Comparison of ENCODE assay signal across 11 cellular contexts in the genomic region with DNA sequence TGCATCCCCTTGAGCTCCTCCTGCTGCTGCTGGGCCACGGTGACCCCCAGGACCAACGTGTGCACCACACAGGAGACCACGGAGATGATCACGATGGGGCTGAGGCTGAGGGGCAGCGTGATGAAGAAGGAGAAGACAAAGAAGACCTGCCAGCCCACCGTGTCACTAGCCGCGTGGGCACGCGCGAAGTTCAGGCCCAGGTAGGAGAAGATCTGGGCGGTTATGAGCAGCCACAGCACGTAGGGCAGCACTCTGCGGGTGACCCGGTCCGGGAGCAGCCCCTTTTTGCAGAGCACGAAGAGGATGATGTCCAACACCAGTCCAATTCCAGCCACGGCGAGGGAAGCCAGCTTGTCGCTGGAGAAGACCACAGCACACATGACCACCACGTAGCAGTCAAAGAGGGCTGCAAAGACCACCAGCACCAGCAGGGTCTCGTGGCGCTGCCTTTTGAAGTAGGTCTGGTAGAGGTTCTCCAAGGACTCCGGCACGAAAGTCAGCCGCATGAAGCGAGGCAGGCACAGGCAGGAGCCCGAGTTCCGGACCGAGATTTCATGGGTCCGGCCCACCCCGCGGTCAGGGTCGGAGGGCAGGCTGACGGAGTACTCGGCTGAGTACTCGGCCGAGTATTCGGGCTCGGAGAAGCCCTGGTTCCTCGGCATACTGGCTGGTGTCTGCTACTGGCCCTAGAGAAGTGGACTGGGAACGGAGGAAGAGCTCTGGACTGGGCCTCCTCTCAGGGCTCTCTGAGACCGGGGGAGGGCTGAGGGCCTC. TPM values are rescaled to one million over a fixed set of nuclear protein-coding genes. Genes with fewer than 3 reads are reported as not detected.
A peak's percentile ranks its signal among the peaks of the same experiment; 100 is the strongest.
DNase-seq lines count a peak whose midpoint lies in the region; ATAC-seq, FAIRE-seq and TF ChIP-seq lines count a peak whose summit lies in the region.
"Had no signal": no experiment of that assay in that cellular context is flagged by ENCODE, and none has a peak within 500 bp of the region (broad histone marks: within the 10 kb centered on the region; RNA-seq: fewer than 3 reads in every experiment).

No MANE protein-coding gene starts in this region.

- TF ChIP-seq POLR2A in GM12878 (IDR thresholded peaks at IDR 0.05; ENCODE audit: low read depth, low read length) (no peak), uterus (IDR thresholded peaks at IDR 0.05) (no peak)

- no peak overlapping the region for H3K4ac ChIP-seq in mesendoderm (ENCODE audit: low read depth, low read length)

- H4K5ac ChIP-seq in mesendoderm (ENCODE audit: low read length) = no peak overlapping the region

- no peak for TF ChIP-seq RAD21 in GM12878 (IDR thresholded peaks at IDR 0.05; ENCODE audit: insufficient read depth, low read depth, low read length)

- no peaks in the 10 kb centered on the region for H3K9me3 ChIP-seq in left ventricle myocardium inferior (replicated peaks)
- H3K9me3 ChIP-seq in GM12878 (replicated peaks; ENCODE audit: control insufficient read depth, insufficient read depth, low read length) = no peaks in the 10 kb centered on the region
- no peaks in the 10 kb centered on the region for H3K9me3 ChIP-seq in uterus

- TF ChIP-seq EP300 in GM12878 (IDR thresholded peaks at IDR 0.05; ENCODE audit: borderline replicate concordance in 1 of 2, control insufficient read depth in 1 of 2, low read depth in 2 of 2, low read length in 2 of 2) = no peak

- H4K20me1 ChIP-seq in GM12878 (ENCODE audit: control insufficient read depth, insufficient read depth) = peaks cover 7% of the 10 kb centered on the region; the same call in 1 of the 2 replicates

- H3K56ac ChIP-seq in mesendoderm (ENCODE audit: low read length) = peak overlapping the region; percentile 92

- intact Hi-C loops in left ventricle myocardium inferior (cut with micrococcal nuclease) (no loop called here), Right ventricle myocardium superior (cut with DNase I) (no loop called here), GM12878 (cut with micrococcal nuclease; ENCODE audit: unreplicated experiment) (no loop called here), uterus (cut with DNase I; ENCODE audit: low total_unique reads) (no loop called here)

- no peak for FAIRE-seq in GM12878 (lab: Jason Lieb, UNC)
- FAIRE-seq: G401.6, islet of Langerhans, TTC549 had no signal

- H2AK5ac ChIP-seq in mesendoderm (ENCODE audit: low read length) = no peak overlapping the region

- TF ChIP-seq CTCF in left ventricle myocardium inferior (IDR thresholded peaks at IDR 0.05; ENCODE audit: borderline replicate concordance) = no peak
- no peak for TF ChIP-seq CTCF in GM12878 (IDR thresholded peaks at IDR 0.05 in 2 of 3, conservative IDR thresholded peaks at IDR 0.05 in 1 of 3; ENCODE audit: control insufficient read depth in 2 of 3, extremely low read depth in 1 of 3, insufficient read depth in 1 of 3, low read depth in 3 of 3, low read length in 3 of 3)
- TF ChIP-seq CTCF in uterus (IDR thresholded peaks at IDR 0.05) = no peak

- H2BK15ac ChIP-seq in mesendoderm (replicated peaks; ENCODE audit: low read depth) = no peak overlapping the region

- DNase-seq in left ventricle myocardium inferior (no peak), Right ventricle myocardium superior (no peak), GM12878 (ENCODE audit: low read depth, low spot score) (no peak), mesendoderm (no peak), uterus (no peak), RPMI8226 (no peak)

- no TSS peak for BruUV-seq in GM12878 (replicated peaks; lab: Mats Ljungman, UMichigan)

- peak overlapping the region; percentile 93 for H3K4me2 ChIP-seq in GM12878 (ENCODE audit: control insufficient read depth, insufficient read depth)
- H3K4me2 ChIP-seq in mesendoderm (ENCODE audit: low read length) = peak overlapping the region; percentile 70

- H2BK5ac ChIP-seq in mesendoderm (ENCODE audit: low read length) = no peak overlapping the region

- POLR2A ChIA-PET in GM12878 (lab: Charles Lee) = no interaction called here

- peak overlapping the region; percentile 45 for H3K23ac ChIP-seq in mesendoderm (ENCODE audit: low read length)

- H3K27me3 ChIP-seq in left ventricle myocardium inferior (ENCODE audit: low read depth) = peaks cover 25% of the 10 kb centered on the region
- H3K27me3 ChIP-seq in GM12878 (replicated peaks in 1 of 2; ENCODE audit: control insufficient read depth in 2 of 2, insufficient read depth in 2 of 2, low read length in 1 of 2) = no peaks in the 10 kb centered on the region
- H3K27me3 ChIP-seq in mesendoderm (ENCODE audit: insufficient read depth, low read length, poor library complexity) = no peaks in the 10 kb centered on the region
- no peaks in the 10 kb centered on the region for H3K27me3 ChIP-seq in uterus

- no peak overlapping the region for H2BK120ac ChIP-seq in mesendoderm (ENCODE audit: low read depth, low read length)

- RAD21 ChIA-PET in GM12878 (lab: Charles Lee; ENCODE audit: unreplicated experiment) = interaction anchor here (2.0 kb wide), 1 partner anchor 13 kb away, joined by 6 read pairs; no protein-coding TSS in a partner anchor

- H3K4me1 ChIP-seq in left ventricle myocardium inferior = peaks cover 39% of the 10 kb centered on the region
- H3K4me1 ChIP-seq in GM12878 (ENCODE audit: control insufficient read depth, insufficient read depth, low read length) = peaks cover 28% of the 10 kb centered on the region
- no peaks in the 10 kb centered on the region for H3K4me1 ChIP-seq in mesendoderm (ENCODE audit: control insufficient read depth, low read depth, low read length)
- H3K4me1 ChIP-seq in uterus = peaks cover 0 to 10% of the 10 kb centered on the region in 2 donors

- no peak for ATAC-seq in Right ventricle myocardium superior (ENCODE audit: poor library complexity)
- ATAC-seq in GM12878 = no peak
- ATAC-seq in HG02973 (IDR thresholded peaks at IDR 0.05; ENCODE audit: unreplicated experiment) = no peak
- ATAC-seq in HG03045 (IDR thresholded peaks at IDR 0.05; ENCODE audit: unreplicated experiment) = no peak

- H3K36me3 ChIP-seq in left ventricle myocardium inferior = no peaks in the 10 kb centered on the region
- peaks cover 0 to 4% of the 10 kb centered on the region in 2 experiments; a peak in 3 of 4 replicates for H3K36me3 ChIP-seq in GM12878 (ENCODE audit: control insufficient read depth in 2 of 2, insufficient read depth in 2 of 2, low read length in 1 of 2)
- no peaks in the 10 kb centered on the region for H3K36me3 ChIP-seq in mesendoderm (ENCODE audit: control insufficient read depth, insufficient read depth, low read length)
- no peaks in the 10 kb centered on the region for H3K36me3 ChIP-seq in uterus

- H4K8ac ChIP-seq in mesendoderm (ENCODE audit: low read depth, low read length) = no peak overlapping the region

- H3K79me2 ChIP-seq in GM12878 (ENCODE audit: control insufficient read depth, insufficient read depth, low read length) = peaks cover 46% of the 10 kb centered on the region
- H3K79me2 ChIP-seq in mesendoderm (ENCODE audit: control insufficient read depth, insufficient read depth, low read length) = peaks cover 5% of the 10 kb centered on the region

- in situ Hi-C loops in GM12878 (cut with MboI) = no loop called here

- H3K4me3 ChIP-seq in left ventricle myocardium inferior (peak overlapping the region; percentile 76), GM12878 (peak overlapping the region; percentile 92), mesendoderm (ENCODE audit: low read length) (no peak overlapping the region), uterus (peak overlapping the region; percentile 65 to 86)

- H2AFZ ChIP-seq in GM12878 (ENCODE audit: control insufficient read depth, low read depth, low read length) = no peak overlapping the region

- CTCF ChIA-PET in GM12878 (lab: Yijun Ruan, JAX) = interaction anchor here (1.1 to 1.3 kb wide), 2 partner anchors 496 to 508 kb away, joined by 3 read pairs; no protein-coding TSS in a partner anchor

- H3K9ac ChIP-seq in GM12878 (ENCODE audit: control insufficient read depth, insufficient read depth, low read length) = peak overlapping the region; percentile 80
- H3K9ac ChIP-seq in mesendoderm (ENCODE audit: low read length) = peak overlapping the region; percentile 79

- peaks cover 5% of the 10 kb centered on the region for H3K79me1 ChIP-seq in mesendoderm (ENCODE audit: low read length)

- WGBS in GM12878 (ENCODE audit: insufficient coverage, insufficient replicate concordance, low lambda C conversion rate, missing lambda C conversion rate) = 89% methylated on average over 43 of the region's 43 CpGs
- no CpG with 5 or more reads among the region's 43 CpGs for WGBS in mesendoderm (ENCODE audit: extremely low coverage, insufficient coverage, low lambda C conversion rate)

- H3K18ac ChIP-seq in mesendoderm (ENCODE audit: low read length) = no peak overlapping the region

- SMC1A ChIA-PET in GM12878 (lab: Charles Lee; ENCODE audit: uncharacterized antibody, unreplicated experiment) = no interaction called here

- H3K27ac ChIP-seq in left ventricle myocardium inferior (replicated peaks) (peak overlapping the region; percentile 73), GM12878 (ENCODE audit: control insufficient read depth, insufficient read depth) (peak overlapping the region; percentile 29; the same call in 1 of the 2 replicates), mesendoderm (ENCODE audit: low read depth, low read length) (no peak overlapping the region), uterus (peak overlapping the region; percentile 73 to 80)

RNA-seq across cellular contexts. Expression of a gene that starts 1.5 kb away (rescaled TPM):
- total RNA-seq in left ventricle myocardium inferior (12.8 TPM), Right ventricle myocardium superior (19.8 TPM), GM12878 (2014; rRNA removed) (58.9 and 75.6 TPM in 2 replicates), GM12878 (2014; rRNA removed; fragmentation: Illumina TruSeq; extraction: Trizol) (44.9 and 47.5 TPM in 2 replicates), GM12878 (2021) (88.2 and 102 TPM in 2 replicates), uterus (100 to 1,000 TPM in 1 of 4 donors, 10 to 100 TPM in 3; 37.9 to 104 (median 51.7) TPM)
- 60.6 and 79.4 TPM in 2 replicates for total RNA-seq in GM12878 (2013; cell fraction: nucleolus; rRNA removed)
- polyA plus RNA-seq in GM12878 (2011; ENCODE audit: low read depth) = 37.7 TPM
- polyA plus RNA-seq in GM12878 (2011; rRNA removed) (31.0 and 53.2 TPM in 2 replicates), GM12878 (2014; fragmentation: Illumina TruSeq; extraction: Trizol) (44.4 and 72.7 TPM in 2 replicates), GM12878 (2014; fragmentation: Nextera tagmentation; extraction: Ambion mirVana) (1 to 10 TPM; 2.8 to 8.6 TPM), GM12878 (2014; rRNA removed) (90.5 and 107 TPM in 2 replicates), GM12878 (2016; fragmentation: Nextera tagmentation; extraction: Ambion mirVana) (10 to 100 TPM; 13.2 to 17.2 TPM)
- 63.0 and 77.4 TPM in 2 replicates for polyA plus RNA-seq in GM12878 (2011; cell fraction: cytosol; rRNA removed)
- polyA plus RNA-seq in GM12878 (2011; cell fraction: nucleus; rRNA removed) = 194 and 225 TPM in 2 replicates
- polyA plus RNA-seq in GM12878 (2012) = 70.8 and 89.9 TPM in 2 replicates
- polyA minus RNA-seq in GM12878 (2011; rRNA and poly(A)+ RNA removed) = 97.7 and 107 TPM in 2 replicates
- 27.8 and 33.1 TPM in 2 replicates for polyA minus RNA-seq in GM12878 (2011; cell fraction: cytosol; rRNA and poly(A)+ RNA removed)
- polyA minus RNA-seq in GM12878 (2011; cell fraction: nucleus; rRNA and poly(A)+ RNA removed) = 30.9 and 55.5 TPM in 2 replicates
- polyA plus RNA-seq in mesendoderm (2013, experiment 1 of 2) = 17.0 TPM
- 18.1 TPM for polyA plus RNA-seq in mesendoderm (2013, experiment 2 of 2)

RNA-seq across cellular contexts. Expression of a gene that starts 53.2 kb away (rescaled TPM):
- total RNA-seq in left ventricle myocardium inferior = 10.1 TPM
- 8.5 TPM for total RNA-seq in Right ventricle myocardium superior
- total RNA-seq in GM12878 (2013; cell fraction: nucleolus; rRNA removed) = 26.2 and 31.4 TPM in 2 replicates
- 3.7 and 4.9 TPM in 2 replicates for total RNA-seq in GM12878 (2014; rRNA removed)
- 4.5 and 4.8 TPM in 2 replicates for total RNA-seq in GM12878 (2014; rRNA removed; fragmentation: Illumina TruSeq; extraction: Trizol)
- total RNA-seq in GM12878 (2021) = 2.8 and 3.6 TPM in 2 replicates
- polyA plus RNA-seq in GM12878 (2011; ENCODE audit: low read depth) = 2.1 TPM
- polyA plus RNA-seq in GM12878 (2011; rRNA removed) = 6.7 and 9.3 TPM in 2 replicates
- polyA plus RNA-seq in GM12878 (2011; cell fraction: cytosol; rRNA removed) = 2.6 and 3.6 TPM in 2 replicates
- 8.1 and 10.4 TPM in 2 replicates for polyA plus RNA-seq in GM12878 (2011; cell fraction: nucleus; rRNA removed)
- polyA plus RNA-seq in GM12878 (2012) = 2.2 and 2.8 TPM in 2 replicates
- polyA plus RNA-seq in GM12878 (2014; fragmentation: Illumina TruSeq; extraction: Trizol) = 5.4 and 7.8 TPM in 2 replicates
- polyA plus RNA-seq in GM12878 (2014; fragmentation: Nextera tagmentation; extraction: Ambion mirVana) = 1 to 10 TPM in 1 of 2 experiments, under 1 TPM in 1; 0.95 to 1.3 TPM
- polyA plus RNA-seq in GM12878 (2014; rRNA removed) = 3.7 and 9.6 TPM in 2 replicates
- 1 to 10 TPM; 2.9 TPM for polyA plus RNA-seq in GM12878 (2016; fragmentation: Nextera tagmentation; extraction: Ambion mirVana)
- 4.5 and 6.4 TPM in 2 replicates for polyA minus RNA-seq in GM12878 (2011; rRNA and poly(A)+ RNA removed)
- polyA minus RNA-seq in GM12878 (2011; cell fraction: cytosol; rRNA and poly(A)+ RNA removed) = 1.7 and 2.4 TPM in 2 replicates
- polyA minus RNA-seq in GM12878 (2011; cell fraction: nucleus; rRNA and poly(A)+ RNA removed) = 5.7 and 6.8 TPM in 2 replicates
- 1.5 TPM for polyA plus RNA-seq in mesendoderm (2013, experiment 1 of 2)
- polyA plus RNA-seq in mesendoderm (2013, experiment 2 of 2) = 1.6 TPM
- total RNA-seq in uterus = 10 to 100 TPM in 1 of 4 donors, 1 to 10 TPM in 3; 3.1 to 15.3 (median 7.8) TPM
